Comparison of ENCODE assay signal across 11 cellular contexts in genomic region chr15:72698938-72699337, GRCh38. TPM values are rescaled to one million over a fixed set of nuclear protein-coding genes. Genes with fewer than 3 reads are reported as not detected.
"Had no signal": no experiment of that assay in that cellular context is flagged by ENCODE, and none has a peak within 500 bp of the region (broad histone marks: within the 10 kb centered on the region; RNA-seq: fewer than 3 reads in every experiment).

No MANE protein-coding gene starts in this region.

- H2AFZ ChIP-seq: GM23248 had no signal

- ATAC-seq: HCT116 had no signal

- H3K4me1 ChIP-seq: HAP-1 had no signal

- H3K9me3 ChIP-seq: HAP-1 had no signal

- H3K27ac ChIP-seq: GM23248, HL-60 had no signal

- DNase-seq: GM23248, GOT3, H7, HFFc6, KG1 had no signal

- H3K4me3 ChIP-seq: GM23248, HAP-1 had no signal

- H3K36me3 ChIP-seq: HAP-1 had no signal

- H3K9ac ChIP-seq: GM23248 had no signal

RNA-seq across cellular contexts. Expression of gene HIGD2B, which starts 13.0 kb away (rescaled TPM):
- total RNA-seq: GM23248, H4, HFFc6, HT1080 had no signal
- polyA plus RNA-seq: GM23248, IgD-negative memory B cell had no signal

RNA-seq across cellular contexts. Expression of gene GOLGA6B, which starts 44.4 kb away (rescaled TPM):
- total RNA-seq: GM23248, H4, HFFc6 had no signal
- polyA plus RNA-seq: GM23248, IgD-negative memory B cell had no signal
